In genomic region chr4:51843309-51844156, GRCh38 we compare ENCODE assay signal across 8 cellular contexts. TPM values are rescaled to one million over a fixed set of nuclear protein-coding genes. Genes with fewer than 3 reads are reported as not detected.
DNase-seq lines count a peak whose midpoint lies in the region; ATAC-seq and TF ChIP-seq lines count a peak whose summit lies in the region.

No MANE protein-coding gene starts in this region.

- no peaks in the 10 kb centered on the region for H3K36me3 ChIP-seq in left lung

- no peaks in the 10 kb centered on the region for H3K27me3 ChIP-seq in left lung

- H3K27ac ChIP-seq in left lung = peak overlapping the region; percentile 93 to 94

- TF ChIP-seq RAD21 in Ishikawa (IDR thresholded peaks at IDR 0.05; ENCODE audit: low read depth) = no peak

- peaks cover 3 to 11% of the 10 kb centered on the region in 2 donors for H3K4me1 ChIP-seq in left lung

- DNase-seq in COLO668 (lab: John Stamatoyannopoulos, UW; ENCODE audit: unreplicated experiment) (peak; percentile 66), choroid plexus epithelial cell (ENCODE audit: low read depth) (peak; percentile 70), left lung (peak; percentile 76 to 89), HK-2 (ENCODE audit: unreplicated experiment) (no peak)
- peak; percentile 56 for DNase-seq in stimulated activated CD4-positive, alpha-beta T cell treated with anti-CD3 and anti-CD28 coated beads, Interleukin-4, amount 100 ng/mL, for 24 hours

- TF ChIP-seq CTCF in WI38 (IDR thresholded peaks at IDR 0.05; ENCODE audit: low read depth, low read length) (no peak), choroid plexus epithelial cell (conservative IDR thresholded peaks at IDR 0.05; ENCODE audit: low read depth, low read length) (no peak), left lung (IDR thresholded peaks at IDR 0.05) (no peak)

- TF ChIP-seq EP300 in Ishikawa (IDR thresholded peaks at IDR 0.05; ENCODE audit: borderline replicate concordance) = no peak

- H3K4me3 ChIP-seq in WI38 (ENCODE audit: low read depth, low read length) (peak overlapping the region; percentile 72), choroid plexus epithelial cell (ENCODE audit: low read depth, low read length) (peak overlapping the region; percentile 79), left lung (peak overlapping the region; percentile 70 to 82)

- intact Hi-C loops in left lung (cut with DNase I) = no loop called here

- H3K9me3 ChIP-seq in left lung = no peaks in the 10 kb centered on the region

- ATAC-seq in GM21367 (IDR thresholded peaks at IDR 0.05; ENCODE audit: unreplicated experiment) = peak; percentile 13
- peak; percentile 66 for ATAC-seq in left lung

TF ChIP-seq in Ishikawa, 13 proteins besides CTCF, POLR2A, EP300 and RAD21:
- no peak for TF ChIP-seq YY1 (IDR thresholded peaks at IDR 0.05; ENCODE audit: low read depth)
- TF ChIP-seq TAF1 (IDR thresholded peaks at IDR 0.05; ENCODE audit: low read depth) = 0 out of 2 replicates have a peak, but pooled peaks have one; percentile 22

RNA-seq across cellular contexts. Expression of gene DCUN1D4, which starts 0.6 kb away (rescaled TPM):
- total RNA-seq in left lung = 10 to 100 TPM; 31.6 to 39.5 TPM
